Comparison of ENCODE assay signal across 1 cellular context in genomic region chr3:101868534-101869464, GRCh38.
A peak's percentile ranks its signal among the peaks of the same experiment; 100 is the strongest.
TF ChIP-seq lines count a peak whose summit lies in the region.

No MANE protein-coding gene starts in this region.

TF ChIP-seq in K562, 482 proteins besides CTCF, POLR2A, EP300 and RAD21 (continued from another document and continues in another):
- TF ChIP-seq AFF1 (IDR thresholded peaks at IDR 0.05; ENCODE audit: low read depth in 1 of 2, partially characterized antibody in 2 of 2) (no peak), E2F1 (CRISPR knock-in tag; IDR thresholded peaks at IDR 0.05) (no peak), TSHZ1 (CRISPR knock-in tag; IDR thresholded peaks at IDR 0.05) (no peak), SFPQ (IDR thresholded peaks at IDR 0.05; ENCODE audit: low read depth, low read length) (no peak), ZNF668 (CRISPR knock-in tag; IDR thresholded peaks at IDR 0.05) (no peak), CEBPG (CRISPR knock-in tag; IDR thresholded peaks at IDR 0.05) (no peak; the same call in 1 of the 2 replicates), CEBPG (tag; conservative IDR thresholded peaks at IDR 0.05 in 1 of 2, IDR thresholded peaks at IDR 0.05 in 1 of 2) (no peak), ZNF551 (CRISPR knock-in tag; IDR thresholded peaks at IDR 0.05) (no peak), SPI1 (IDR thresholded peaks at IDR 0.05; ENCODE audit: borderline replicate concordance, low read depth, low read length) (peak; percentile 86), KDM1A (IDR thresholded peaks at IDR 0.05) (peak; percentile 84 to 87), SMC3 (conservative IDR thresholded peaks at IDR 0.05; ENCODE audit: insufficient read depth, low read depth, low read length) (no peak), REST (CRISPR knock-in tag; IDR thresholded peaks at IDR 0.05; ENCODE audit: low read depth) (no peak), SMAD2 (IDR thresholded peaks at IDR 0.05; ENCODE audit: low read depth, low read length) (no peak), ZNF347 (CRISPR knock-in tag; IDR thresholded peaks at IDR 0.05; ENCODE audit: low read depth) (no peak), ZNF766 (CRISPR knock-in tag; conservative IDR thresholded peaks at IDR 0.05) (no peak), POLR2AphosphoS2 (IDR thresholded peaks at IDR 0.05; ENCODE audit: low read length) (no peak), SAFB2 (IDR thresholded peaks at IDR 0.05; ENCODE audit: borderline replicate concordance, low read depth, low read length, severe bottlenecking) (no peak), TAF15 (IDR thresholded peaks at IDR 0.05; ENCODE audit: low read depth, low read length) (no peak), ZNF146 (CRISPR knock-in tag; IDR thresholded peaks at IDR 0.05; ENCODE audit: unreplicated experiment) (no peak), ZNF384 (IDR thresholded peaks at IDR 0.05; ENCODE audit: low read depth, low read length) (no peak), NFXL1 (CRISPR knock-in tag; IDR thresholded peaks at IDR 0.05) (no peak), SRSF9 (IDR thresholded peaks at IDR 0.05; ENCODE audit: borderline replicate concordance, low read depth, low read length) (no peak), XRCC4 (IDR thresholded peaks at IDR 0.05; ENCODE audit: extremely low read depth, insufficient read depth, insufficient read length) (no peak)
- TF ChIP-seq, protein P1, sequence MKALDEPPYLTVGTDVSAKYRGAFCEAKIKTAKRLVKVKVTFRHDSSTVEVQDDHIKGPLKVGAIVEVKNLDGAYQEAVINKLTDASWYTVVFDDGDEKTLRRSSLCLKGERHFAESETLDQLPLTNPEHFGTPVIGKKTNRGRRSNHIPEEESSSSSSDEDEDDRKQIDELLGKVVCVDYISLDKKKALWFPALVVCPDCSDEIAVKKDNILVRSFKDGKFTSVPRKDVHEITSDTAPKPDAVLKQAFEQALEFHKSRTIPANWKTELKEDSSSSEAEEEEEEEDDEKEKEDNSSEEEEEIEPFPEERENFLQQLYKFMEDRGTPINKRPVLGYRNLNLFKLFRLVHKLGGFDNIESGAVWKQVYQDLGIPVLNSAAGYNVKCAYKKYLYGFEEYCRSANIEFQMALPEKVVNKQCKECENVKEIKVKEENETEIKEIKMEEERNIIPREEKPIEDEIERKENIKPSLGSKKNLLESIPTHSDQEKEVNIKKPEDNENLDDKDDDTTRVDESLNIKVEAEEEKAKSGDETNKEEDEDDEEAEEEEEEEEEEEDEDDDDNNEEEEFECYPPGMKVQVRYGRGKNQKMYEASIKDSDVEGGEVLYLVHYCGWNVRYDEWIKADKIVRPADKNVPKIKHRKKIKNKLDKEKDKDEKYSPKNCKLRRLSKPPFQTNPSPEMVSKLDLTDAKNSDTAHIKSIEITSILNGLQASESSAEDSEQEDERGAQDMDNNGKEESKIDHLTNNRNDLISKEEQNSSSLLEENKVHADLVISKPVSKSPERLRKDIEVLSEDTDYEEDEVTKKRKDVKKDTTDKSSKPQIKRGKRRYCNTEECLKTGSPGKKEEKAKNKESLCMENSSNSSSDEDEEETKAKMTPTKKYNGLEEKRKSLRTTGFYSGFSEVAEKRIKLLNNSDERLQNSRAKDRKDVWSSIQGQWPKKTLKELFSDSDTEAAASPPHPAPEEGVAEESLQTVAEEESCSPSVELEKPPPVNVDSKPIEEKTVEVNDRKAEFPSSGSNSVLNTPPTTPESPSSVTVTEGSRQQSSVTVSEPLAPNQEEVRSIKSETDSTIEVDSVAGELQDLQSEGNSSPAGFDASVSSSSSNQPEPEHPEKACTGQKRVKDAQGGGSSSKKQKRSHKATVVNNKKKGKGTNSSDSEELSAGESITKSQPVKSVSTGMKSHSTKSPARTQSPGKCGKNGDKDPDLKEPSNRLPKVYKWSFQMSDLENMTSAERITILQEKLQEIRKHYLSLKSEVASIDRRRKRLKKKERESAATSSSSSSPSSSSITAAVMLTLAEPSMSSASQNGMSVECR (CRISPR knock-in tag; IDR thresholded peaks at IDR 0.05) = no peak
- TF ChIP-seq, protein P2, sequence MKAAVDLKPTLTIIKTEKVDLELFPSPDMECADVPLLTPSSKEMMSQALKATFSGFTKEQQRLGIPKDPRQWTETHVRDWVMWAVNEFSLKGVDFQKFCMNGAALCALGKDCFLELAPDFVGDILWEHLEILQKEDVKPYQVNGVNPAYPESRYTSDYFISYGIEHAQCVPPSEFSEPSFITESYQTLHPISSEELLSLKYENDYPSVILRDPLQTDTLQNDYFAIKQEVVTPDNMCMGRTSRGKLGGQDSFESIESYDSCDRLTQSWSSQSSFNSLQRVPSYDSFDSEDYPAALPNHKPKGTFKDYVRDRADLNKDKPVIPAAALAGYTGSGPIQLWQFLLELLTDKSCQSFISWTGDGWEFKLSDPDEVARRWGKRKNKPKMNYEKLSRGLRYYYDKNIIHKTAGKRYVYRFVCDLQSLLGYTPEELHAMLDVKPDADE (conservative IDR thresholded peaks at IDR 0.05; ENCODE audit: control insufficient read depth, low read depth, low read length) = no peak
